ENCODE assay signal across 2 cellular contexts in the genomic region with DNA sequence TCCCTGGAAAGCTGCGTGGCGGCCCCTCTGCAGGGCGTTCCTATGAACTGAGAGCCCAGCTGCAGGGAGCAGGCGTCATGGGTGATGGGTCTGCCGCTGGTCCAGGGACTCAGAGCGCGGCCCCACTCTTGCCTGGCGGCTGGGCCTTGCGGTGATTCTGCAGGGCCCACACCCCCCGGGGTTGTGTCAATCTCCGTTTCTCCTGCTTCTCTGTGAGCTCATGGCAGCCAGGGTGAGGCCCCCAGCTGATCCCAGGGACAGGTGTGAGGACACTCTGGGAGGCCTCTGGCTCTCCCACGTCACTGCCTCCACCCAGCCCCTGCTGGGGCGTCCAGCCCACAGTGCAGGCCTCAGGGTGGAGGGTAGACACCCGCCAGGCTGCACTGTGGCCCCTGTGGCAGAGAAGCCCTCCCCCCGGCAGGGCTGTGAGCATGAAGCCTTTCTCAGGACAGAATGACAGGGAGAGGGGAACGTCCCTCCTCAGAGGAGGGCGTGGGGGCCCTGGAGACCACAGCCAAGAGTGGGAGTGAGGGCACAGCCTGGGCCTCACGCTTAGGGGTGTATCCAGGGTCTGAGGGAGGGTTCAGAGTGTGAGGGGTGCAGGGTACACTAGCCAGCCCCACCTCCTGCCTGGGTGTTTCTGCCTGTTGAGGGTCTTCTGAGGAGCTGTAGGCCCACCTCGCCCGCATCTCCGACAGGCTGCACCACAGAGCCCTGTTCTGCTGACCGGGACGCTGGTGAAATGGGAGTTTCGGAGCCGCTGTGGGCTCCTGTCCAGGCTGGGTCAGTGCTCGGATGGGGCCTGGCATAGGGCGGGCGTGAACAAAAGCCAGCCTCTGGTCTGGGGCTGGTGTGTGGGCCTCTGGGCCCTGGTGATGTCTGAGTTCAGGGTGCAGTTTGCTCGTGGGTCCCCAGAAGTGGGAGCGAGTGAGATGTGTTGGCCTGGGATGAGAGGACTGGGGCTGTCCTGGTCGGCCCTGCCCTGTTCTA.
TF ChIP-seq lines count a peak whose summit lies in the region.

No MANE protein-coding gene starts in this region.

TF ChIP-seq in IMR-90, 13 proteins besides CTCF, POLR2A, EP300 and RAD21:
- TF ChIP-seq RCOR1 (IDR thresholded peaks at IDR 0.05; ENCODE audit: insufficient replicate concordance, low read length) = no peak
- TF ChIP-seq MAZ (IDR thresholded peaks at IDR 0.05; ENCODE audit: borderline replicate concordance, low read depth, low read length) = no peak
- no peak for TF ChIP-seq CHD1 (IDR thresholded peaks at IDR 0.05; ENCODE audit: low read depth, low read length)
- TF ChIP-seq CEBPB (IDR thresholded peaks at IDR 0.05; ENCODE audit: low read depth, low read length) = no peak
- no peak for TF ChIP-seq MXI1 (IDR thresholded peaks at IDR 0.05; ENCODE audit: borderline replicate concordance, low read depth, low read length)
- no peak for TF ChIP-seq BHLHE40 (IDR thresholded peaks at IDR 0.05; ENCODE audit: low read depth, low read length)
- TF ChIP-seq NFE2L2 (IDR thresholded peaks at IDR 0.05; ENCODE audit: low read depth, low read length) = no peak
- TF ChIP-seq RFX5 (IDR thresholded peaks at IDR 0.05; ENCODE audit: low read depth, low read length) = no peak
- no peak for TF ChIP-seq MAFK (IDR thresholded peaks at IDR 0.05; ENCODE audit: low read depth, low read length)
- TF ChIP-seq FOS (IDR thresholded peaks at IDR 0.05; ENCODE audit: low read depth, low read length) = no peak
- TF ChIP-seq, protein P1, sequence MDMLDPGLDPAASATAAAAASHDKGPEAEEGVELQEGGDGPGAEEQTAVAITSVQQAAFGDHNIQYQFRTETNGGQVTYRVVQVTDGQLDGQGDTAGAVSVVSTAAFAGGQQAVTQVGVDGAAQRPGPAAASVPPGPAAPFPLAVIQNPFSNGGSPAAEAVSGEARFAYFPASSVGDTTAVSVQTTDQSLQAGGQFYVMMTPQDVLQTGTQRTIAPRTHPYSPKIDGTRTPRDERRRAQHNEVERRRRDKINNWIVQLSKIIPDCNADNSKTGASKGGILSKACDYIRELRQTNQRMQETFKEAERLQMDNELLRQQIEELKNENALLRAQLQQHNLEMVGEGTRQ (IDR thresholded peaks at IDR 0.05; ENCODE audit: low read depth, low read length) = no peak
- no peak for TF ChIP-seq SMC3 (IDR thresholded peaks at IDR 0.05; ENCODE audit: low read depth, low read length)

TF ChIP-seq in H1, 55 proteins besides CTCF, POLR2A, EP300 and RAD21:
- TF ChIP-seq KDM5A (IDR thresholded peaks at IDR 0.05; ENCODE audit: low read length) = no peak
- no peak for TF ChIP-seq KDM4A (IDR thresholded peaks at IDR 0.05; ENCODE audit: low read depth, low read length, severe bottlenecking)
- TF ChIP-seq CHD1 (IDR thresholded peaks at IDR 0.05; ENCODE audit: low read depth, low read length) = no peak
- TF ChIP-seq HDAC2 (IDR thresholded peaks at IDR 0.05; ENCODE audit: borderline replicate concordance in 1 of 2, low read depth in 2 of 2, low read length in 2 of 2) = no peak
- TF ChIP-seq EGR1 (IDR thresholded peaks at IDR 0.05; ENCODE audit: borderline replicate concordance, low read depth, low read length) = no peak
